31 cellular contexts compared by ENCODE assay signal in the genomic region with DNA sequence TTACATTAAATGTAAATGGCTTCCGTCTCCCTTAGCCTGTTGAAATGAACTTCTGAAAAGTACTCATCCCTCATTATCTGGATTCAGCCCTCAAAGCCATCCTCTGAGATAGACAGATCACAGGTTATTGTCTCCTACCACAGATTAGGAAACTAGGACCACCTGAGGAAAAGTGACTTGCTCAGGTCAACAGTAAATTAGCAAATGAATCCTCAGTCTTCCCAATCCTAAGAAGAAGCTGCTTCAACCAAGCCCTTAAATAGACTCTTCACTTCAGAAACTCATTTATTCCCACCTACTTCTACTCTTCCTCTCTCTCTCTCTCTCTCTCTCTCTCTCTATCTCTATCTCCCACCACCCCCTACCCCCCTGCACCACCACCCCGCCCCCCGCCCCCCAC.
"Had no signal": no experiment of that assay in that cellular context is flagged by ENCODE, and none has a peak within 500 bp of the region (broad histone marks: within the 10 kb centered on the region; RNA-seq: fewer than 3 reads in every experiment).

No MANE protein-coding gene starts in this region.

- H3K9me3 ChIP-seq: esophagus squamous epithelium, gastroesophageal sphincter had no signal

- H3K4me1 Mint-ChIP-seq: activated B cell treated with CpG ODN at 0.5 μM for 24 hours; activated T-helper 17 cell treated with anti-CD3 and anti-CD28 coated beads, Interleukin-2, amount 50 U/mL, for 72 hours; central memory CD8-positive, alpha-beta T cell had no signal

- H3K36me3 ChIP-seq: brain microvascular endothelial cell, esophagus squamous epithelium, gastroesophageal sphincter, WERI-Rb-1 had no signal

- H3K4me3 ChIP-seq: esophagus squamous epithelium, gastroesophageal sphincter had no signal

- H3K4me3 Mint-ChIP-seq: activated B cell treated with CpG ODN at 0.5 μM for 24 hours; activated CD8-positive, alpha-beta T cell treated with anti-CD3 and anti-CD28 coated beads for 36 hours; activated naive CD8-positive, alpha-beta T cell; activated T-cell treated with anti-CD3 and anti-CD28 coated beads, Interleukin-2, amount 50 U/mL, for 4 hours; activated T-helper 17 cell treated with anti-CD3 and anti-CD28 coated beads, Interleukin-2, amount 50 U/mL, for 72 hours; central memory CD8-positive, alpha-beta T cell; effector memory CD8-positive, alpha-beta T cell; T-helper 2 cell treated with Interferon-gamma antibody and Interleukin-4, amounts not matched to agents 5 μg/mL and 100 μg/mL, for 36 hours had no signal

- H3K27ac ChIP-seq: brain microvascular endothelial cell, esophagus squamous epithelium, gastroesophageal sphincter, WERI-Rb-1 had no signal

- H3K4me1 ChIP-seq: esophagus squamous epithelium, gastroesophageal sphincter had no signal

- H3K36me3 Mint-ChIP-seq: activated naive CD8-positive, alpha-beta T cell had no signal

- DNase-seq: activated B cell treated with CpG ODN at 0.5 μM for 24 hours; activated CD4-positive, alpha-beta T cell treated with anti-CD3 and anti-CD28 coated beads for 48 hours; activated CD4-positive, alpha-beta T cell treated with anti-CD3 and anti-CD28 coated beads, Interleukin-2, amount 50 U/mL, for 1 hour; activated CD4-positive, alpha-beta T cell treated with anti-CD3 and anti-CD28 coated beads, Interleukin-2, amount 50 U/mL, for 48 hours; activated CD8-positive, alpha-beta memory T cell treated with anti-CD3 and anti-CD28 coated beads for 24 hours; activated CD8-positive, alpha-beta T cell treated with anti-CD3 and anti-CD28 coated beads for 36 hours; activated effector memory CD4-positive, alpha-beta T cell treated with Interleukin-2 at 50 U/mL for 16 hours; activated gamma-delta T cell treated with Interleukin-2 at 50 U/mL for 16 hours; activated naive CD4-positive, alpha-beta T cell treated with anti-CD3 and anti-CD28 coated beads, Interleukin-2, amount 50 U/mL, for 16 hours; activated naive CD4-positive, alpha-beta T cell treated with Interleukin-2 at 50 U/mL for 16 hours; activated T-cell treated with anti-CD3 and anti-CD28 coated beads, Interleukin-2, amount 50 U/mL, for 4 hours; amniotic stem cell; anterior cingulate cortex; brain microvascular endothelial cell; cortex of kidney; dermis blood vessel endothelial cell; effector CD4-positive, alpha-beta T cell; effector memory CD8-positive, alpha-beta T cell; erythroblast; esophagus squamous epithelium; foreskin melanocyte; head of caudate nucleus; hippocampal formation; T1000 had no signal

- H3K27ac Mint-ChIP-seq: activated B cell treated with CpG ODN at 0.5 μM for 24 hours; activated CD8-positive, alpha-beta T cell treated with anti-CD3 and anti-CD28 coated beads for 36 hours; activated naive CD8-positive, alpha-beta T cell; activated T-helper 17 cell treated with anti-CD3 and anti-CD28 coated beads, Interleukin-2, amount 50 U/mL, for 72 hours; effector memory CD8-positive, alpha-beta T cell; T-helper 2 cell treated with Interferon-gamma antibody and Interleukin-4, amounts not matched to agents 5 μg/mL and 100 μg/mL, for 36 hours had no signal

- ATAC-seq: activated CD4-positive, CD25-positive, alpha-beta regulatory T cell treated with anti-CD3 and anti-CD28 coated beads, Interleukin-2, amount 50 U/mL, for 24 hours; activated CD8-positive, alpha-beta T cell treated with anti-CD3 and anti-CD28 coated beads for 36 hours; activated T-cell treated with anti-CD3 and anti-CD28 coated beads, Interleukin-2, amount 50 U/mL, for 4 hours; activated T-helper 17 cell treated with anti-CD3 and anti-CD28 coated beads, Interleukin-2, amount 50 U/mL, for 72 hours; effector memory CD8-positive, alpha-beta T cell; gastroesophageal sphincter had no signal

- H3K27me3 ChIP-seq: brain microvascular endothelial cell had no signal

- H3K9me3 Mint-ChIP-seq: activated B cell treated with CpG ODN at 0.5 μM for 24 hours; activated CD8-positive, alpha-beta T cell treated with anti-CD3 and anti-CD28 coated beads for 36 hours; activated T-cell treated with anti-CD3 and anti-CD28 coated beads, Interleukin-2, amount 50 U/mL, for 4 hours; activated T-helper 17 cell treated with anti-CD3 and anti-CD28 coated beads, Interleukin-2, amount 50 U/mL, for 72 hours; central memory CD8-positive, alpha-beta T cell; effector memory CD8-positive, alpha-beta T cell; T-helper 2 cell treated with Interferon-gamma antibody and Interleukin-4, amounts not matched to agents 5 μg/mL and 100 μg/mL, for 36 hours had no signal
